ENCODE assay signal across 1 cellular context in genomic region chr11:126211236-126212088, GRCh38.
TF ChIP-seq lines count a peak whose summit lies in the region.

TSS of gene FAM118B (plus strand) at chr11:126211782. CDS start at chr11:126235002, 23,220 bp downstream.
TSS of gene RPUSD4 (minus strand) at chr11:126211650. CDS start at chr11:126211638, 12 bp downstream.

TF ChIP-seq in HepG2, 621 proteins besides CTCF, POLR2A, EP300 and RAD21 (continued from another document and continues in another):
- TF ChIP-seq SALL1 (CRISPR knock-in tag; IDR thresholded peaks at IDR 0.05) (peak; percentile 85), ZBED4 (CRISPR knock-in tag; IDR thresholded peaks at IDR 0.05; ENCODE audit: borderline replicate concordance) (0 out of 2 replicates have a peak, but pooled peaks have one; percentile 50), ZNF230 (CRISPR knock-in tag; IDR thresholded peaks at IDR 0.05) (peak; percentile 93), ZEB1 (IDR thresholded peaks at IDR 0.05; ENCODE audit: insufficient replicate concordance, low read depth) (no peak), ZNF598 (CRISPR knock-in tag; IDR thresholded peaks at IDR 0.05; ENCODE audit: borderline replicate concordance) (no peak), KMT2B (CRISPR knock-in tag; IDR thresholded peaks at IDR 0.05) (peak; percentile 76), CREB1 (IDR thresholded peaks at IDR 0.05) (peak; percentile 64), CREB1 (CRISPR knock-in tag; IDR thresholded peaks at IDR 0.05) (peak; percentile 58), ZNF121 (CRISPR knock-in tag; IDR thresholded peaks at IDR 0.05) (no peak), NFRKB (IDR thresholded peaks at IDR 0.05) (peak; percentile 53; the same call in 1 of the 2 replicates), PHF20 (CRISPR knock-in tag; IDR thresholded peaks at IDR 0.05) (peak; percentile 94), BCL6 (CRISPR knock-in tag; IDR thresholded peaks at IDR 0.05) (no peak), NCOA1 (CRISPR knock-in tag; IDR thresholded peaks at IDR 0.05) (peak; percentile 94), ZFP36L2 (CRISPR knock-in tag; IDR thresholded peaks at IDR 0.05) (no peak), NR0B2 (CRISPR knock-in tag; IDR thresholded peaks at IDR 0.05) (peak; percentile 96), SYNCRIP (IDR thresholded peaks at IDR 0.05; ENCODE audit: insufficient read depth, low read depth, low read length) (no peak), ZNF703 (CRISPR knock-in tag; IDR thresholded peaks at IDR 0.05; ENCODE audit: borderline replicate concordance) (no peak), HMGA1 (CRISPR knock-in tag; conservative IDR thresholded peaks at IDR 0.05) (no peak), ZNF749 (CRISPR knock-in tag; IDR thresholded peaks at IDR 0.05; ENCODE audit: borderline replicate concordance) (peak; percentile 74; the same call in 1 of the 2 replicates), DR1 (CRISPR knock-in tag; IDR thresholded peaks at IDR 0.05) (peak; percentile 92), U2AF1 (optimal IDR thresholded peaks at IDR 0.05; ENCODE audit: low read depth, low read length) (no peak), RFX1 (IDR thresholded peaks at IDR 0.05) (no peak), JUND (CRISPR knock-in tag; IDR thresholded peaks at IDR 0.05) (no peak), NFAT5 (CRISPR knock-in tag; IDR thresholded peaks at IDR 0.05) (no peak), ERF (CRISPR knock-in tag; IDR thresholded peaks at IDR 0.05) (peak; percentile 60; the same call in 1 of the 2 replicates), SMAD1 (CRISPR knock-in tag; IDR thresholded peaks at IDR 0.05; ENCODE audit: borderline replicate concordance, low read depth) (no peak; the same call in 1 of the 2 replicates), EZH2 (conservative IDR thresholded peaks at IDR 0.05; ENCODE audit: low read depth, low read length) (no peak), AFF4 (CRISPR knock-in tag; IDR thresholded peaks at IDR 0.05) (no peak), ZMYM3 (CRISPR knock-in tag; IDR thresholded peaks at IDR 0.05) (no peak), NR3C1 (CRISPR knock-in tag; IDR thresholded peaks at IDR 0.05) (no peak), DNMT3B (CRISPR knock-in tag; conservative IDR thresholded peaks at IDR 0.05) (0 out of 2 replicates have a peak, but pooled peaks have one; percentile 19), FOXA3 (CRISPR knock-in tag; IDR thresholded peaks at IDR 0.05) (no peak; the same call in 1 of the 2 replicates), PLRG1 (conservative IDR thresholded peaks at IDR 0.05) (no peak), KAT2B (IDR thresholded peaks at IDR 0.05; ENCODE audit: borderline replicate concordance, low read depth, low read length) (no peak), THAP7 (CRISPR knock-in tag; IDR thresholded peaks at IDR 0.05) (0 out of 2 replicates have a peak, but pooled peaks have one; percentile 31), PAXIP1 (CRISPR knock-in tag; conservative IDR thresholded peaks at IDR 0.05) (peak; percentile 44), KDM5A (IDR thresholded peaks at IDR 0.05; ENCODE audit: borderline replicate concordance, low read length) (peak; percentile 96), SAP130 (CRISPR knock-in tag; IDR thresholded peaks at IDR 0.05; ENCODE audit: low read depth) (peak; percentile 99), PHF8 (CRISPR knock-in tag; IDR thresholded peaks at IDR 0.05) (peak; percentile 89), HOXA9 (CRISPR knock-in tag; IDR thresholded peaks at IDR 0.05; ENCODE audit: borderline replicate concordance) (no peak), JDP2 (CRISPR knock-in tag; IDR thresholded peaks at IDR 0.05; ENCODE audit: borderline replicate concordance) (no peak), GLMP (CRISPR knock-in tag; IDR thresholded peaks at IDR 0.05; ENCODE audit: borderline replicate concordance) (no peak), ZNF782 (CRISPR knock-in tag; IDR thresholded peaks at IDR 0.05; ENCODE audit: borderline replicate concordance) (peak; percentile 14; the same call in 1 of the 2 replicates)
